1 cellular context compared by ENCODE assay signal in the genomic region with DNA sequence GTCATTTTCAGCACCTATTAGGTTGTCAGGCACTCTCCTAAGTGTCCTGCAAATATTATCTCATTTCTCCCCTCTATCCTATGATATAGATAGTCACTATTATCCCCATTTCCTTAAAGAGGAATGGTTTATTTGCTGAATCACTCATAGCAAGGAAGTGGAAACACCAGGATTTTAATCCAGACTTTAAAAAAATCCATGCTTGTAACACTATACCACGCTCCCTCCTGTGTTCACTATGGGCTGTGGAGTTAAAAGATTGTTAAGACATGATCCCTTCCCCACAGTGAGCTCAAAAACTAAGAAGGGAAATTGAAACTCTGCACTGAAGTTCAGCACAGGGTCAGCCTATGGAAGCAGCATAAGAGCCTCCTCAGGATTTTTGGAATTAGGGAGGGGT.
TF ChIP-seq lines count a peak whose summit lies in the region.

No MANE protein-coding gene starts in this region.

TF ChIP-seq in IMR-90, 13 proteins besides CTCF, POLR2A, EP300 and RAD21 (continued from another document):
- no peak for TF ChIP-seq MAFK (IDR thresholded peaks at IDR 0.05; ENCODE audit: low read depth, low read length)
